1 cellular context compared by ENCODE assay signal in genomic region chr3:80668100-80668499, GRCh38.
TF ChIP-seq lines count a peak whose summit lies in the region.

No MANE protein-coding gene starts in this region.

TF ChIP-seq in HepG2, 621 proteins besides CTCF, POLR2A, EP300 and RAD21 (continued from another document):
- TF ChIP-seq ATF5 (CRISPR knock-in tag; IDR thresholded peaks at IDR 0.05; ENCODE audit: low read depth): no peak
